ENCODE assay signal across 24 cellular contexts in genomic region chrX:18573556-18573955, GRCh38.
"Had no signal": no experiment of that assay in that cellular context is flagged by ENCODE, and none has a peak within 500 bp of the region (broad histone marks: within the 10 kb centered on the region; RNA-seq: fewer than 3 reads in every experiment).

No MANE protein-coding gene starts in this region.

- H3K4me3 Mint-ChIP-seq: central memory CD8-positive, alpha-beta T cell; memory B cell; natural killer cell; stimulated activated naive CD8-positive, alpha-beta T cell treated with anti-CD3 and anti-CD28 coated beads, Interleukin-15, amount 100 ng/mL, for 72 hours had no signal

- H3K4me1 ChIP-seq: esophagus muscularis mucosa, gastroesophageal sphincter, thyroid gland, upper lobe of left lung had no signal

- H3K9me3 Mint-ChIP-seq: central memory CD8-positive, alpha-beta T cell; memory B cell; natural killer cell; stimulated activated naive CD8-positive, alpha-beta T cell treated with anti-CD3 and anti-CD28 coated beads, Interleukin-15, amount 100 ng/mL, for 72 hours had no signal

- DNase-seq: dermis blood vessel endothelial cell; effector memory CD4-positive, alpha-beta T cell; foreskin keratinocyte; natural killer cell; occipital lobe; ovary; posterior cingulate gyrus; retina; stimulated activated CD4-positive, alpha-beta T cell treated with anti-CD3 and anti-CD28 coated beads, Interleukin-12 subunit alpha, Interleukin-12 subunit beta, amount 100 ng/mL, for 4 hours; stimulated activated CD4-positive, alpha-beta T cell treated with anti-CD3 and anti-CD28 coated beads, Interleukin-1b, Interleukin-23, amount 100 ng/mL, for 48 hours; stimulated activated CD4-positive, alpha-beta T cell treated with anti-CD3 and anti-CD28 coated beads, Interleukin-4, amount 100 ng/mL, for 1 hour; stimulated activated CD8-positive, alpha-beta memory T cell treated with anti-CD3 and anti-CD28 coated beads, Interleukin-4, amount 100 ng/mL, for 48 hours; stimulated activated naive CD4-positive, alpha-beta T cell; stimulated activated naive CD8-positive, alpha-beta T cell treated with anti-CD3 and anti-CD28 coated beads, Interleukin-15, amount 100 ng/mL, for 72 hours; thyroid gland; upper lobe of left lung had no signal

- H3K4me3 ChIP-seq: coronary artery, esophagus muscularis mucosa, gastroesophageal sphincter, lung, ovary, smooth muscle cell, thyroid gland, upper lobe of left lung had no signal

- H3K27ac ChIP-seq: coronary artery, esophagus muscularis mucosa, foreskin keratinocyte, gastroesophageal sphincter, ovary, thyroid gland, upper lobe of left lung had no signal

- H3K27ac Mint-ChIP-seq: memory B cell, natural killer cell had no signal

- H3K27me3 ChIP-seq: esophagus muscularis mucosa, foreskin keratinocyte, gastroesophageal sphincter, ovary, thyroid gland, upper lobe of left lung had no signal

- H3K36me3 ChIP-seq: esophagus muscularis mucosa, gastroesophageal sphincter, ovary, thyroid gland, upper lobe of left lung had no signal

- H3K27me3 Mint-ChIP-seq: central memory CD8-positive, alpha-beta T cell; memory B cell; stimulated activated naive CD8-positive, alpha-beta T cell treated with anti-CD3 and anti-CD28 coated beads, Interleukin-15, amount 100 ng/mL, for 72 hours had no signal

- H3K36me3 Mint-ChIP-seq: memory B cell, natural killer cell had no signal

- ATAC-seq: foreskin keratinocyte; gastroesophageal sphincter; natural killer cell; sciatic nerve; stimulated activated naive CD8-positive, alpha-beta T cell treated with anti-CD3 and anti-CD28 coated beads, Interleukin-15, amount 100 ng/mL, for 72 hours had no signal

- H3K4me1 Mint-ChIP-seq: central memory CD8-positive, alpha-beta T cell; memory B cell; natural killer cell; stimulated activated naive CD8-positive, alpha-beta T cell treated with anti-CD3 and anti-CD28 coated beads, Interleukin-15, amount 100 ng/mL, for 72 hours had no signal

- H3K9me3 ChIP-seq: esophagus muscularis mucosa, gastroesophageal sphincter, ovary, thyroid gland, upper lobe of left lung had no signal
